ENCODE assay signal across 28 cellular contexts in genomic region chr14:66000771-66001170, GRCh38.
"Had no signal": no experiment of that assay in that cellular context is flagged by ENCODE, and none has a peak within 500 bp of the region (broad histone marks: within the 10 kb centered on the region; RNA-seq: fewer than 3 reads in every experiment).

No MANE protein-coding gene starts in this region.

- H3K36me3 ChIP-seq: esophagus squamous epithelium, heart right ventricle, lower lobe of right lung, neural progenitor cell, prostate gland, right atrium auricular region, suprapubic skin, transverse colon, upper lobe of right lung, uterus had no signal

- H3K9me3 ChIP-seq: lower lobe of right lung, prostate gland, upper lobe of right lung, uterus had no signal

- H2AFZ ChIP-seq: neural progenitor cell had no signal

- H3K27ac ChIP-seq: dorsolateral prefrontal cortex, heart right ventricle, lower lobe of right lung, neural progenitor cell, prostate gland, right atrium auricular region, suprapubic skin, transverse colon, upper lobe of right lung, uterus had no signal

- H3K27me3 ChIP-seq: esophagus squamous epithelium, neural progenitor cell, right atrium auricular region, suprapubic skin, transverse colon, upper lobe of right lung, uterus had no signal

- H3K4me2 ChIP-seq: neural progenitor cell, smooth muscle cell had no signal

- DNase-seq: dorsolateral prefrontal cortex; effector CD4-positive, alpha-beta T cell; esophagus squamous epithelium; foreskin melanocyte; glutamatergic neuron; heart right ventricle; hypothalamus; immature natural killer cell; islet precursor cell; kidney glomerular epithelial cell; left colon; left ventricle myocardium superior; lower lobe of right lung; stimulated activated CD4-positive, alpha-beta T cell treated with anti-CD3 and anti-CD28 coated beads, Interleukin-12 subunit alpha, Interleukin-12 subunit beta, amount 100 ng/mL, for 4 hours; stimulated activated CD4-positive, alpha-beta T cell treated with anti-CD3 and anti-CD28 coated beads, Interleukin-1b, Interleukin-23, amount 100 ng/mL, for 48 hours; stimulated activated CD4-positive, alpha-beta T cell treated with anti-CD3 and anti-CD28 coated beads, Interleukin-4, amount 100 ng/mL, for 1 hour; stimulated activated CD8-positive, alpha-beta memory T cell treated with anti-CD3 and anti-CD28 coated beads, Interleukin-4, amount 100 ng/mL, for 48 hours; stimulated activated naive CD4-positive, alpha-beta T cell; stimulated activated naive CD8-positive, alpha-beta T cell treated with anti-CD3 and anti-CD28 coated beads, Interleukin-15, amount 100 ng/mL, for 72 hours; transverse colon; upper lobe of right lung; uterus had no signal

- H3K9ac ChIP-seq: neural progenitor cell had no signal

- H3K4me3 ChIP-seq: dorsolateral prefrontal cortex, esophagus squamous epithelium, heart right ventricle, lower lobe of right lung, neural progenitor cell, prostate gland, right atrium auricular region, smooth muscle cell, suprapubic skin, transverse colon, upper lobe of right lung, uterus had no signal

- H3K4me1 ChIP-seq: esophagus squamous epithelium, heart right ventricle, lower lobe of right lung, prostate gland, right atrium auricular region, suprapubic skin, transverse colon, upper lobe of right lung, uterus had no signal

- FAIRE-seq: colon had no signal
